ENCODE assay signal across 8 cellular contexts in the genomic region with DNA sequence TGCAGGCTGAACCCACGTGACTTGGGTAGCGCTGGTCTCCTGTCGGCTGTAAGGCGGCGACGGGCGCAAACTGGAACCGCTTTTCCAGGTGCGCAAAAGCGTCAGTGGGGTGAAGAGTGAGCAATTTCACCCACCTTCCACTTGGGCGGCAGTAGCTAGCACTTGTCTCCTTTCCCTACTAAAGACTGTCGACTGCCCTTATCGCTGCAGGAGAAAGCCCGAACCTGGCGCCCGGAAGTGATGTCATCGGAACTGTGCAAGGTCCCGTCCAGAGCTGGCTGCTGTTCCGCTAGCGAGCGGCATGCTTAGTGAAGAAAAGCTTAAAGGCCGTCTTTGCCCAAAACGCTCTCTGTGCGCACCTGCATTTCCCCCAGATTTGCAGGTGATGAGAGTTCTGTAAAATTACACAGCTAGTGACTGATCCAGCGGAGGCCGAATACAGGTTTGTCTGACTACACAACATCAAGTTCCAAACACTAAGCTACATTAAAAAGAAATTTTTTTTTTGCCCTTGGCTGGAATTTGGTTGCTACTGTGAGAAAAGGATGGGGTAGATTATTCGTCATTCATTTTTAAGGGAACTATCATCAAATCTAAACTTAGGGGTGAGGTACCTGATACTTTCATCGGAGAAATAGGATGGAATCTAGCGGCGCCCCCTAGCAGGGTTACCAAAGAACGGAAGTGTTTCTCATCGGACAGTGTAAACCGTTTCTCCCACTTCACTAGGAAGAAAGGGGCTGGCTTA. TPM values are rescaled to one million over a fixed set of nuclear protein-coding genes. Genes with fewer than 3 reads are reported as not detected.
DNase-seq lines count a peak whose midpoint lies in the region; ATAC-seq lines count a peak whose summit lies in the region.

A gene with protein sequence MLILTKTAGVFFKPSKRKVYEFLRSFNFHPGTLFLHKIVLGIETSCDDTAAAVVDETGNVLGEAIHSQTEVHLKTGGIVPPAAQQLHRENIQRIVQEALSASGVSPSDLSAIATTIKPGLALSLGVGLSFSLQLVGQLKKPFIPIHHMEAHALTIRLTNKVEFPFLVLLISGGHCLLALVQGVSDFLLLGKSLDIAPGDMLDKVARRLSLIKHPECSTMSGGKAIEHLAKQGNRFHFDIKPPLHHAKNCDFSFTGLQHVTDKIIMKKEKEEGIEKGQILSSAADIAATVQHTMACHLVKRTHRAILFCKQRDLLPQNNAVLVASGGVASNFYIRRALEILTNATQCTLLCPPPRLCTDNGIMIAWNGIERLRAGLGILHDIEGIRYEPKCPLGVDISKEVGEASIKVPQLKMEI (minus strand): TSS at position 242 of the 748 bp plus-strand sequence. CDS start 1,152 bp downstream, outside the sequence.

- peak; percentile 98 for ATAC-seq in GM19324 (IDR thresholded peaks at IDR 0.05; ENCODE audit: low FRiP score, unreplicated experiment)
- ATAC-seq in HG03469 (IDR thresholded peaks at IDR 0.05; ENCODE audit: unreplicated experiment), result peak; percentile 89
- peak; percentile 94 for ATAC-seq in left lobe of liver

- DNase-seq in C1 segment of cervical spinal cord (lab: John Stamatoyannopoulos, UW) (peak; percentile 37 to 95 (median 88)), NCI-H526 (lab: John Stamatoyannopoulos, UW) (peak; percentile 97 to 98), dedifferentiated amniotic fluid mesenchymal stem cell (ENCODE audit: extremely low spot score) (peak; percentile 93), left lobe of liver (ENCODE audit: low spot score) (peak; percentile 94)
- peak; percentile 94 for DNase-seq in activated CD4-positive, alpha-beta T cell treated with anti-CD3 and anti-CD28 coated beads, Interleukin-2, amount 50 U/mL, for 1 hour
- DNase-seq in stimulated activated CD4-positive, alpha-beta T cell treated with anti-CD3 and anti-CD28 coated beads, Interleukin-2, amount 100 ng/mL, for 4 hours (ENCODE audit: low read depth), result peak; percentile 89

RNA-seq across cellular contexts. Expression of the gene that starts here (rescaled TPM):
- 4.2 TPM for total RNA-seq in left lobe of liver

Comparison
In these comparisons a context has a peak if more than half of its experiments do, and no peak if none do; other contexts are left out.
1. Peak in every context shown above with its lines: DNase-seq and ATAC-seq.